8 cellular contexts compared by ENCODE assay signal in genomic region chr1:153957744-153958110, GRCh38. TPM values are rescaled to one million over a fixed set of nuclear protein-coding genes. Genes with fewer than 3 reads are reported as not detected.
DNase-seq lines count a peak whose midpoint lies in the region; ATAC-seq and TF ChIP-seq lines count a peak whose summit lies in the region.

No MANE protein-coding gene starts in this region.

- H3K9me3 ChIP-seq in BE2C: no peaks in the 10 kb centered on the region
- no peaks in the 10 kb centered on the region for H3K9me3 ChIP-seq in HUES48 (ENCODE audit: control insufficient read depth, insufficient read depth, low read length)
- H3K9me3 ChIP-seq in gastroesophageal sphincter: no peaks in the 10 kb centered on the region

- peaks cover 4% of the 10 kb centered on the region for H3K36me3 ChIP-seq in BE2C
- H3K36me3 ChIP-seq in HUES48 (ENCODE audit: control insufficient read depth, insufficient read depth, low read length): peaks cover 46% of the 10 kb centered on the region
- H3K36me3 ChIP-seq in gastroesophageal sphincter: peaks cover 0 to 51% of the 10 kb centered on the region in 2 donors

- no peak for DNase-seq in BE2C
- peak; percentile 56 for DNase-seq in GM19240 (ENCODE audit: insufficient read length, low spot score)
- DNase-seq in activated CD8-positive, alpha-beta memory T cell treated with anti-CD3 and anti-CD28 coated beads, Interleukin-2, amount 50 U/mL, for 4 hours: peak; percentile 34
- no peak for DNase-seq in retinal pigment epithelial cell (ENCODE audit: low read depth)
- no peak for DNase-seq in DMS114 treated with DMSO at 0.1 percent for 48 hours (lab: John Stamatoyannopoulos, UW; ENCODE audit: unreplicated experiment)
- no peak for DNase-seq in posterior vena cava (ENCODE audit: low spot score)

- H3K27me3 ChIP-seq in BE2C: no peaks in the 10 kb centered on the region
- H3K27me3 ChIP-seq in HUES48 (ENCODE audit: control insufficient read depth, insufficient read depth, low read length): no peaks in the 10 kb centered on the region
- no peaks in the 10 kb centered on the region for H3K27me3 ChIP-seq in gastroesophageal sphincter

- peak overlapping the region; percentile 89 for H3K27ac ChIP-seq in HUES48 (ENCODE audit: low read depth, low read length)
- peak overlapping the region; percentile 75 to 96 (median 90) for H3K27ac ChIP-seq in gastroesophageal sphincter

- peak overlapping the region; percentile 74 for H3K9ac ChIP-seq in HUES48 (ENCODE audit: low read depth, low read length)

- TF ChIP-seq CTCF in BE2C (IDR thresholded peaks at IDR 0.05; ENCODE audit: low read depth, low read length): no peak
- TF ChIP-seq CTCF in gastroesophageal sphincter (IDR thresholded peaks at IDR 0.05): no peak
- no peak for TF ChIP-seq CTCF in retinal pigment epithelial cell (conservative IDR thresholded peaks at IDR 0.05; ENCODE audit: low read depth, low read length)

- H3K4me3 ChIP-seq in BE2C (ENCODE audit: low read depth, low read length) (peak overlapping the region; percentile 92), HUES48 (ENCODE audit: low read depth, low read length) (peak overlapping the region; percentile 90), gastroesophageal sphincter (peak overlapping the region; percentile 66 to 95), retinal pigment epithelial cell (ENCODE audit: low read length) (peak overlapping the region; percentile 94)

- TF ChIP-seq EP300 in gastroesophageal sphincter (IDR thresholded peaks at IDR 0.05): no peak

- ATAC-seq in gastroesophageal sphincter: no peak

- 0 to 1% methylated on average over 8 to 10 of the region's 13 CpGs for WGBS in gastroesophageal sphincter (ENCODE audit: low coverage in 1 of 2), 2 donors

- intact Hi-C loops in posterior vena cava (cut with DNase I): no loop called here

- TF ChIP-seq POLR2A in gastroesophageal sphincter (IDR thresholded peaks at IDR 0.05): no peak

- peaks cover 8% of the 10 kb centered on the region for H3K4me1 ChIP-seq in BE2C
- H3K4me1 ChIP-seq in HUES48 (ENCODE audit: control insufficient read depth, insufficient read depth, low read length): peaks cover 28% of the 10 kb centered on the region
- peaks cover 0 to 87% (median 40%) of the 10 kb centered on the region in 3 donors for H3K4me1 ChIP-seq in gastroesophageal sphincter

RNA-seq across cellular contexts. Expression of gene CRTC2, which starts 0.7 kb away (rescaled TPM):
- polyA plus RNA-seq in BE2C (2012; ENCODE audit: insufficient read depth, insufficient read length, low read depth): 43.8 TPM
- total RNA-seq in gastroesophageal sphincter (10 to 100 TPM; 13.9 to 21.2 (median 15.6) TPM), posterior vena cava (10 to 100 TPM; 26.6 to 31.0 TPM)

RNA-seq across cellular contexts. Expression of gene SLC39A1, which starts 5.6 kb away (rescaled TPM):
- polyA plus RNA-seq in BE2C (2012; ENCODE audit: insufficient read depth, insufficient read length, low read depth): 88.3 TPM
- total RNA-seq in gastroesophageal sphincter (100 to 1,000 TPM in 3 of 4 donors, 10 to 100 TPM in 1; 64.8 to 115 (median 106) TPM), posterior vena cava (10 to 100 TPM; 76.5 to 79.5 TPM)

RNA-seq across cellular contexts. Expression of gene CREB3L4, which starts 10.0 kb away (rescaled TPM):
- 14.1 TPM for polyA plus RNA-seq in BE2C (2012; ENCODE audit: insufficient read depth, insufficient read length, low read depth)
- total RNA-seq in gastroesophageal sphincter (10 to 100 TPM in 1 of 4 donors, 1 to 10 TPM in 3; 5.1 to 10.4 (median 6.8) TPM), posterior vena cava (1 to 10 TPM; 3.2 to 5.3 TPM)

RNA-seq across cellular contexts. Expression of gene DENND4B, which starts 11.2 kb away (rescaled TPM):
- 167 TPM for polyA plus RNA-seq in BE2C (2012; ENCODE audit: insufficient read depth, insufficient read length, low read depth)
- total RNA-seq in gastroesophageal sphincter (10 to 100 TPM; 10.2 to 46.5 (median 32.3) TPM), posterior vena cava (10 to 100 TPM; 41.7 to 47.5 TPM)

RNA-seq across cellular contexts. Expression of gene JTB, which starts 19.7 kb away (rescaled TPM):
- 209 TPM for polyA plus RNA-seq in BE2C (2012; ENCODE audit: insufficient read depth, insufficient read length, low read depth)
- 100 to 1,000 TPM; 158 to 193 (median 180) TPM for total RNA-seq in gastroesophageal sphincter
- total RNA-seq in posterior vena cava: 10 to 100 TPM; 77.5 to 78.2 TPM

Comparison
In these comparisons a context has a peak if more than half of its experiments do, and no peak if none do; other contexts are left out.
1. DNase-seq: peak in GM19240 (single experiment) and activated CD8-positive, alpha-beta memory T cell treated with anti-CD3 and anti-CD28 coated beads, Interleukin-2, amount 50 U/mL, for 4 hours (single experiment); none in BE2C (single experiment), retinal pigment epithelial cell (single experiment), DMS114 treated with DMSO at 0.1 percent for 48 hours (single experiment) and posterior vena cava (single experiment).
2. Peak in every context shown above with its lines, with median percentiles within 50 percentile points of each other: H3K4me3 ChIP-seq.